In genomic region chr10:98456043-98456570, GRCh38 we compare ENCODE assay signal across 22 cellular contexts.
"Had no signal": no experiment of that assay in that cellular context is flagged by ENCODE, and none has a peak within 500 bp of the region (broad histone marks: within the 10 kb centered on the region; RNA-seq: fewer than 3 reads in every experiment).

No MANE protein-coding gene starts in this region.

- H3K4me3 Mint-ChIP-seq: activated CD4-positive, alpha-beta memory T cell treated with anti-CD3 and anti-CD28 coated beads, Interleukin-2, amount 10 ng/mL, durations not matched to agents 7 days and 5 days; activated naive CD8-positive, alpha-beta T cell treated with anti-CD3 and anti-CD28 coated beads, Interleukin-2, amount 10 ng/mL, durations not matched to agents 7 days and 5 days; activated T-helper 17 cell treated with anti-CD3 and anti-CD28 coated beads, Interleukin-2, amount 50 U/mL, for 72 hours; mesothelial cell of epicardium; natural killer cell treated with Interleukin-12 subunit alpha and Interleukin-12 subunit beta and Interleukin-15 and Interleukin-18, amount 100 ng/mL, for 72 hours; stimulated activated effector memory CD8-positive, alpha-beta T cell treated with anti-CD3 and anti-CD28 coated beads, Interleukin-12 subunit alpha, Interleukin-12 subunit beta, amount 100 ng/mL, for 72 hours had no signal

- H3K4me1 Mint-ChIP-seq: activated CD4-positive, alpha-beta memory T cell treated with anti-CD3 and anti-CD28 coated beads, Interleukin-2, amount 10 ng/mL, durations not matched to agents 7 days and 5 days; activated naive CD8-positive, alpha-beta T cell treated with anti-CD3 and anti-CD28 coated beads, Interleukin-2, amount 10 ng/mL, durations not matched to agents 7 days and 5 days; activated T-helper 17 cell treated with anti-CD3 and anti-CD28 coated beads, Interleukin-2, amount 50 U/mL, for 72 hours; stimulated activated effector memory CD8-positive, alpha-beta T cell treated with anti-CD3 and anti-CD28 coated beads, Interleukin-12 subunit alpha, Interleukin-12 subunit beta, amount 100 ng/mL, for 72 hours had no signal

- H3K27me3 ChIP-seq: sigmoid colon, testis, upper lobe of left lung had no signal

- H3K36me3 ChIP-seq: left lung, sigmoid colon, stomach, upper lobe of left lung had no signal

- H3K36me3 Mint-ChIP-seq: activated naive CD8-positive, alpha-beta T cell treated with anti-CD3 and anti-CD28 coated beads, Interleukin-2, amount 10 ng/mL, durations not matched to agents 7 days and 5 days; mesothelial cell of epicardium; natural killer cell treated with Interleukin-12 subunit alpha and Interleukin-12 subunit beta and Interleukin-15 and Interleukin-18, amount 100 ng/mL, for 72 hours; stimulated activated effector memory CD8-positive, alpha-beta T cell treated with anti-CD3 and anti-CD28 coated beads, Interleukin-12 subunit alpha, Interleukin-12 subunit beta, amount 100 ng/mL, for 72 hours had no signal

- H3K9me3 ChIP-seq: left lung, sigmoid colon, stomach, testis, upper lobe of left lung had no signal

- H3K4me3 ChIP-seq: dorsolateral prefrontal cortex, left lung, sigmoid colon, stomach, testis, upper lobe of left lung had no signal

- DNase-seq: activated CD4-positive, alpha-beta memory T cell treated with anti-CD3 and anti-CD28 coated beads, Interleukin-2, amount 10 ng/mL, durations not matched to agents 7 days and 5 days; activated CD4-positive, alpha-beta T cell treated with anti-CD3 and anti-CD28 coated beads for 48 hours; activated CD4-positive, CD25-positive, alpha-beta regulatory T cell; activated naive CD4-positive, alpha-beta T cell; activated naive CD8-positive, alpha-beta T cell treated with anti-CD3 and anti-CD28 coated beads, Interleukin-2, amount 10 ng/mL, durations not matched to agents 7 days and 5 days; activated T-cell treated with anti-CD3 and anti-CD28 coated beads, Interleukin-2, amount 50 U/mL, for 1 hour; amygdala; dorsolateral prefrontal cortex; foreskin melanocyte; kidney; left lung; nucleus accumbens; sigmoid colon; stimulated activated CD4-positive, alpha-beta T cell treated with anti-CD3 and anti-CD28 coated beads, Interleukin-4, amount 100 ng/mL, for 24 hours; stomach; testis; upper lobe of left lung had no signal

- ATAC-seq: activated T-helper 17 cell treated with anti-CD3 and anti-CD28 coated beads, Interleukin-2, amount 50 U/mL, for 72 hours; left lung; natural killer cell treated with Interleukin-12 subunit alpha and Interleukin-12 subunit beta and Interleukin-15 and Interleukin-18, amount 100 ng/mL, for 72 hours; stimulated activated effector memory CD8-positive, alpha-beta T cell treated with anti-CD3 and anti-CD28 coated beads, Interleukin-12 subunit alpha, Interleukin-12 subunit beta, amount 100 ng/mL, for 72 hours had no signal

- H3K9me3 Mint-ChIP-seq: activated CD4-positive, alpha-beta memory T cell treated with anti-CD3 and anti-CD28 coated beads, Interleukin-2, amount 10 ng/mL, durations not matched to agents 7 days and 5 days; activated naive CD8-positive, alpha-beta T cell treated with anti-CD3 and anti-CD28 coated beads, Interleukin-2, amount 10 ng/mL, durations not matched to agents 7 days and 5 days; activated T-helper 17 cell treated with anti-CD3 and anti-CD28 coated beads, Interleukin-2, amount 50 U/mL, for 72 hours; mesothelial cell of epicardium; natural killer cell treated with Interleukin-12 subunit alpha and Interleukin-12 subunit beta and Interleukin-15 and Interleukin-18, amount 100 ng/mL, for 72 hours; stimulated activated effector memory CD8-positive, alpha-beta T cell treated with anti-CD3 and anti-CD28 coated beads, Interleukin-12 subunit alpha, Interleukin-12 subunit beta, amount 100 ng/mL, for 72 hours had no signal

- H3K27ac ChIP-seq: epithelial cell of prostate, left lung, sigmoid colon, stomach, upper lobe of left lung had no signal

- H3K27ac Mint-ChIP-seq: activated CD4-positive, alpha-beta memory T cell treated with anti-CD3 and anti-CD28 coated beads, Interleukin-2, amount 10 ng/mL, durations not matched to agents 7 days and 5 days; activated naive CD8-positive, alpha-beta T cell treated with anti-CD3 and anti-CD28 coated beads, Interleukin-2, amount 10 ng/mL, durations not matched to agents 7 days and 5 days; activated T-helper 17 cell treated with anti-CD3 and anti-CD28 coated beads, Interleukin-2, amount 50 U/mL, for 72 hours; mesothelial cell of epicardium; natural killer cell treated with Interleukin-12 subunit alpha and Interleukin-12 subunit beta and Interleukin-15 and Interleukin-18, amount 100 ng/mL, for 72 hours; stimulated activated effector memory CD8-positive, alpha-beta T cell treated with anti-CD3 and anti-CD28 coated beads, Interleukin-12 subunit alpha, Interleukin-12 subunit beta, amount 100 ng/mL, for 72 hours had no signal
